Comparison of ENCODE assay signal across 8 cellular contexts in the genomic region with DNA sequence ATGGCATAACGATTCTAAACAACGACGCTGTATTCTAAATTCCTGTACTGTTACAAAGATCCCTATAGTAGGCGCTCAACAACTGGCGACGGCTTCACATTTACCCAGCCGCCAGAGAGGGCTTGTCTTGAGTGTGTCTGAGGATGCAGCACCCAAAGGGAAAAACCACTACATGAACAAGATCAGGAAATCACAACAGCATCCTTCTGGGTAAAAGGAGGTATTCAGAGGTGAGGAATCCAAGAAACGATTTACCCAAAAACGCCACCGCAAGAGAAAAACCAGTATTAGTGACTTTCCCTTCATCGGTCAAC. TPM values are rescaled to one million over a fixed set of nuclear protein-coding genes. Genes with fewer than 3 reads are reported as not detected.
DNase-seq lines count a peak whose midpoint lies in the region; ATAC-seq, FAIRE-seq and TF ChIP-seq lines count a peak whose summit lies in the region.

No MANE protein-coding gene starts in this region.

- H3K27me3 ChIP-seq in MM.1S (replicated peaks; ENCODE audit: insufficient read depth, low read length) (no peaks in the 10 kb centered on the region), SJCRH30 (no peaks in the 10 kb centered on the region), pancreas (no peaks in the 10 kb centered on the region), transverse colon (no peaks in the 10 kb centered on the region)

- TF ChIP-seq CTCF in HEK293 (tag by site-specific recombination; IDR thresholded peaks at IDR 0.05) = peak; percentile 77
- peak; percentile 84 for TF ChIP-seq CTCF in MM.1S (IDR thresholded peaks at IDR 0.05; ENCODE audit: low read length)
- TF ChIP-seq CTCF in pancreas (IDR thresholded peaks at IDR 0.05) = peak in 3 of 4 donors; percentile 7 to 36 (median 10)
- peak; percentile 58 to 67 (median 63) for TF ChIP-seq CTCF in transverse colon (IDR thresholded peaks at IDR 0.05)

- H3K9me3 ChIP-seq in HEK293 (ENCODE audit: control insufficient read depth, insufficient read depth, low read depth, low read length) (no peaks in the 10 kb centered on the region), MM.1S (replicated peaks; ENCODE audit: insufficient read depth, low read length) (no peaks in the 10 kb centered on the region), SJCRH30 (replicated peaks) (no peaks in the 10 kb centered on the region), pancreas (no peaks in the 10 kb centered on the region), transverse colon (no peaks in the 10 kb centered on the region)

- H3K9ac ChIP-seq in MM.1S (ENCODE audit: low read length) = peak overlapping the region; percentile 75

- no peaks in the 10 kb centered on the region for H3K27me3 Mint-ChIP-seq in activated naive CD4-positive, alpha-beta T cell treated with anti-CD3 and anti-CD28 coated beads, Interleukin-2, amount 10 ng/mL, durations not matched to agents 7 days and 5 days

- no peaks in the 10 kb centered on the region for H3K9me2 ChIP-seq in MM.1S (replicated peaks; ENCODE audit: insufficient read depth, low read length)

- H3K4me1 Mint-ChIP-seq in activated naive CD4-positive, alpha-beta T cell treated with anti-CD3 and anti-CD28 coated beads, Interleukin-2, amount 10 ng/mL, durations not matched to agents 7 days and 5 days = peaks cover 13% of the 10 kb centered on the region

- no peak for TF ChIP-seq EP300 in transverse colon (IDR thresholded peaks at IDR 0.05; ENCODE audit: low read depth)

- intact Hi-C loops in head of caudate nucleus (cut with DNase I) = no loop called here
- intact Hi-C loops in pancreas (cut with DNase I) = loop anchor here in 1 of 3 donors (10.0 kb wide), 1 partner anchor 120 kb away; no protein-coding TSS in a partner anchor
- intact Hi-C loops in transverse colon (cut with DNase I; ENCODE audit: low total_unique reads) = no loop called here

- peak overlapping the region; percentile 79 for H3K27ac ChIP-seq in HEK293 (ENCODE audit: extremely low read depth, low read depth, low read length)
- peak overlapping the region; percentile 63 for H3K27ac ChIP-seq in MM.1S (ENCODE audit: low read length)
- peak overlapping the region; percentile 57 for H3K27ac ChIP-seq in SJCRH30
- H3K27ac ChIP-seq in pancreas = peak overlapping the region; percentile 70 to 94 (median 83)
- peak overlapping the region; percentile 93 to 99 (median 96) for H3K27ac ChIP-seq in transverse colon

- peak overlapping the region; percentile 90 for H3K4me3 ChIP-seq in GM08714 (ENCODE audit: low read length)
- peak overlapping the region; percentile 94 for H3K4me3 ChIP-seq in HEK293 (ENCODE audit: low read depth, low read length)
- peak overlapping the region; percentile 81 for H3K4me3 ChIP-seq in MM.1S (ENCODE audit: low read length)
- peak overlapping the region; percentile 87 for H3K4me3 ChIP-seq in SJCRH30
- H3K4me3 ChIP-seq in pancreas = peak overlapping the region; percentile 66 to 88 (median 80)
- H3K4me3 ChIP-seq in transverse colon = peak overlapping the region; percentile 66 to 97 (median 80)

- 0% methylated on average over 11 of the region's 11 CpGs for WGBS in pancreas, 2 donors
- WGBS in transverse colon (ENCODE audit: low coverage in 1 of 2), 2 donors = 0 to 1% methylated on average over 10 to 11 of the region's 11 CpGs

- peaks cover 40% of the 10 kb centered on the region for H3K79me2 ChIP-seq in MM.1S (ENCODE audit: low read length)

- TF ChIP-seq POLR2A in transverse colon (IDR thresholded peaks at IDR 0.05) = no peak

- H3K4me3 Mint-ChIP-seq in activated naive CD4-positive, alpha-beta T cell treated with anti-CD3 and anti-CD28 coated beads, Interleukin-2, amount 10 ng/mL, durations not matched to agents 7 days and 5 days = no peak overlapping the region

- in situ Hi-C loops in transverse colon (cut with MboI; ENCODE audit: low pct_ligation_motif_present in 1 of 4, low pct_unique_long_range_greater_than_20kb in 1 of 4, low sequenced_read_pairs in 3 of 4) = loop anchor here in 1 of 4 donors (10.0 kb wide), 1 partner anchor 120 kb away; no protein-coding TSS in a partner anchor

- no peaks in the 10 kb centered on the region for H4K20me1 ChIP-seq in MM.1S (ENCODE audit: insufficient read depth, low read length)

- H2AFZ ChIP-seq in MM.1S (ENCODE audit: low read length) = peak overlapping the region; percentile 81

- H3K36me3 Mint-ChIP-seq in activated naive CD4-positive, alpha-beta T cell treated with anti-CD3 and anti-CD28 coated beads, Interleukin-2, amount 10 ng/mL, durations not matched to agents 7 days and 5 days = peaks cover 21% of the 10 kb centered on the region

- peak; percentile 85 to 95 (median 88) for ATAC-seq in pancreas

- H3K36me3 ChIP-seq in HEK293 (ENCODE audit: control insufficient read depth in 2 of 2, insufficient read depth in 1 of 2, low read length in 2 of 2) (peaks cover 0 to 4% of the 10 kb centered on the region in 2 experiments; a peak in 1 of 3 replicates), MM.1S (replicated peaks; ENCODE audit: insufficient read depth, low read length) (no peaks in the 10 kb centered on the region), SJCRH30 (0 out of 2 replicates have a peak, but pooled peaks cover 3% of the 10 kb centered on the region), pancreas (no peaks in the 10 kb centered on the region), transverse colon (no peaks in the 10 kb centered on the region)

- peaks cover 5% of the 10 kb centered on the region; the same call in 1 of the 2 replicates for H3F3A ChIP-seq in MM.1S (ENCODE audit: insufficient read depth, low read length)

- H3K27ac Mint-ChIP-seq in activated naive CD4-positive, alpha-beta T cell treated with anti-CD3 and anti-CD28 coated beads, Interleukin-2, amount 10 ng/mL, durations not matched to agents 7 days and 5 days = no peak overlapping the region

- H3K9me3 Mint-ChIP-seq in activated naive CD4-positive, alpha-beta T cell treated with anti-CD3 and anti-CD28 coated beads, Interleukin-2, amount 10 ng/mL, durations not matched to agents 7 days and 5 days = no peaks in the 10 kb centered on the region

- POLR2A ChIA-PET in HEK293 (lab: Yijun Ruan, JAX) = interaction anchor here (1.0 to 2.1 kb wide), 2 partner anchors 43 to 80 kb away, joined by 3 to 6 read pairs; partner anchors contain the start of genes PRKAA1 and RPL37

- peak; percentile 83 for FAIRE-seq in pancreas (lab: Jason Lieb, UNC)

- H3K4me2 ChIP-seq in MM.1S (ENCODE audit: low read depth, low read length) = peak overlapping the region; percentile 70

- 0 out of 2 replicates have a peak, but pooled peaks cover 4% of the 10 kb centered on the region for H3K4me1 ChIP-seq in HEK293 (ENCODE audit: control insufficient read depth, insufficient read depth, low read length)
- peaks cover 7% of the 10 kb centered on the region; the same call in 1 of the 2 replicates for H3K4me1 ChIP-seq in MM.1S (ENCODE audit: low read length)
- H3K4me1 ChIP-seq in SJCRH30 = peaks cover 6% of the 10 kb centered on the region; the same call in 1 of the 2 replicates
- H3K4me1 ChIP-seq in pancreas = peaks cover 0 to 6% (median 5%) of the 10 kb centered on the region in 3 donors
- H3K4me1 ChIP-seq in transverse colon = peaks cover 2 to 15% (median 6%) of the 10 kb centered on the region in 4 donors

- DNase-seq in MM.1S (peak; percentile 82), SJCRH30 (peak; percentile 81 to 92), head of caudate nucleus (peak; percentile 48 to 92 (median 78)), pancreas (peak; percentile 55 to 71 (median 62)), transverse colon (peak; percentile 79)
- peak; percentile 74 for DNase-seq in activated naive CD4-positive, alpha-beta T cell treated with anti-CD3 and anti-CD28 coated beads, Interleukin-2, amount 10 ng/mL, durations not matched to agents 7 days and 5 days

- CTCF ChIA-PET in HEK293 (lab: Yijun Ruan, JAX) = interaction anchor here (1.3 kb wide), 1 partner anchor 15 kb away, joined by 4 read pairs; no protein-coding TSS in a partner anchor
- CTCF ChIA-PET in activated naive CD4-positive, alpha-beta T cell treated with anti-CD3 and anti-CD28 coated beads, Interleukin-2, amount 10 ng/mL, durations not matched to agents 7 days and 5 days (lab: Charles Lee) = no interaction called here

TF ChIP-seq in HEK293, 187 proteins besides CTCF, POLR2A, EP300 and RAD21 (continues in another document):
- no peak for TF ChIP-seq ZSCAN5A (tag by site-specific recombination; IDR thresholded peaks at IDR 0.05)

RNA-seq across cellular contexts. Expression of gene TTC33, which starts 0.7 kb away (rescaled TPM):
- 28.7 and 35.3 TPM in 2 replicates for total RNA-seq in SJCRH30 (2014; rRNA removed; shearing (Covaris generic))
- 1 to 10 TPM; 4.3 to 8.7 (median 6.0) TPM for total RNA-seq in pancreas
- 1 to 10 TPM; 3.0 to 5.9 TPM for polyA plus RNA-seq in pancreas
- total RNA-seq in transverse colon = 10 to 100 TPM in 3 of 4 donors, 1 to 10 TPM in 1; 6.4 to 67.3 (median 17.4) TPM

RNA-seq across cellular contexts. Expression of gene PRKAA1, which starts 43.1 kb away (rescaled TPM):
- total RNA-seq in SJCRH30 (2014; rRNA removed; shearing (Covaris generic)) = 81.1 and 103 TPM in 2 replicates
- total RNA-seq in pancreas (10 to 100 TPM; 23.7 to 42.9 (median 31.6) TPM), transverse colon (100 to 1,000 TPM in 3 of 4 donors, 10 to 100 TPM in 1; 79.3 to 262 (median 112) TPM)
- polyA plus RNA-seq in pancreas = 10 to 100 TPM; 17.5 to 30.9 TPM

Comparison
In these comparisons a context has a peak if more than half of its experiments do, and no peak if none do; other contexts are left out.
1. Peak in every context shown above with its lines: DNase-seq, ATAC-seq, H3K4me3 ChIP-seq and H3K27ac ChIP-seq.
2. CTCF ChIP-seq: peak in every context shown above with its lines; median percentile 84 in MM.1S; 77 in HEK293; 63 in transverse colon; 10 in pancreas.